ENCODE assay signal across 1 cellular context in the genomic region with DNA sequence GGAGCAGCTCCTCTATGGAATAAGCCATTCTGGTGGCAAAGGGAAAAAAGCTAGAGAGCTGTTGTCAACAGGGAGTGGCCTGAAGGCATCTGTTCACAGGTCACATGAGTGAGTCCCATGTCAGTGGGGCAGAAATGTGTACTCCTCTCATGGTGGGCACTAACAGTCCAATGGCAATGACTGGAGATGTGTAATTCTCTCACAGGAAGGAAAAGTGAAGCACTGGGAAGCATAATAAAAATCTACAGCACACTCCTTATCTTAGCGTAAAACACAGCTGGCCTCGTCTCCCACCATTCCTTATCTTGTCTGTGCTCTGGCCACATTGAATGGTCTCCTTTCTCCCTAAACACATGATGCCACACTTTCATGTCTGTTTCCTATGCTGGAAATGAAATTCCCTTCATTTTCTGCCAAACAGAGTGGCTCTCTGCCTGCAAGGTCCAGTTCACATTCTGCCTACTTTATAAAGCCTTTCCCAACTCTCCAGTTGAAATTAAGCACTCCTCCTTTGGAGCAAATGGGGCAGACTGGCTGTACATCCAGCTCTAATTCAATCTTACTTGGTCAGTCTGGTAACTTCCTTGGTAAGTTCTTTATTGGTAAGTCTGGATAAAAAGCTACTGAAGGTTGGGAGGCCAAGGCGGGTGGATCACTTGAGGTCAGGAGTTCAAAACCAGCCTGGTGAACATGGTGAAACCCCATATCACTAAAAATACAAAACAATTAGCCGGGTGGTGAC.
TF ChIP-seq lines count a peak whose summit lies in the region.

No MANE protein-coding gene starts in this region.

TF ChIP-seq in K562, 482 proteins besides CTCF, POLR2A, EP300 and RAD21 (continued from another document and continues in another):
- TF ChIP-seq ZNF384 (IDR thresholded peaks at IDR 0.05; ENCODE audit: low read depth, low read length) (no peak; the same call in 1 of the 2 replicates), MXI1 (IDR thresholded peaks at IDR 0.05; ENCODE audit: low read depth, low read length) (no peak), ZNF77 (CRISPR knock-in tag; IDR thresholded peaks at IDR 0.05) (no peak), POLR2H (tag; IDR thresholded peaks at IDR 0.05; ENCODE audit: low read depth) (0 out of 2 replicates have a peak, but pooled peaks have one; percentile 28), HOXB6 (CRISPR knock-in tag; IDR thresholded peaks at IDR 0.05; ENCODE audit: borderline replicate concordance) (no peak), MEF2A (IDR thresholded peaks at IDR 0.05; ENCODE audit: control insufficient read depth, low read depth, low read length) (no peak), MCM5 (IDR thresholded peaks at IDR 0.05; ENCODE audit: low read depth) (no peak), SMARCA4 (IDR thresholded peaks at IDR 0.05) (peak; percentile 99), MBD2 (IDR thresholded peaks at IDR 0.05; ENCODE audit: borderline replicate concordance, low read depth) (peak; percentile 81), ZNF224 (CRISPR knock-in tag; IDR thresholded peaks at IDR 0.05) (no peak), SMAD4 (CRISPR knock-in tag; conservative IDR thresholded peaks at IDR 0.05) (peak; percentile 99), SOX6 (IDR thresholded peaks at IDR 0.05) (peak; percentile 93), ZNF696 (CRISPR knock-in tag; conservative IDR thresholded peaks at IDR 0.05) (no peak), SMAD1 (IDR thresholded peaks at IDR 0.05; ENCODE audit: low read depth, low read length, partially characterized antibody) (peak; percentile 58), TCF7L2 (IDR thresholded peaks at IDR 0.05; ENCODE audit: low read depth, low read length) (no peak), HSF4 (CRISPR knock-in tag; IDR thresholded peaks at IDR 0.05; ENCODE audit: borderline replicate concordance) (peak; percentile 72; the same call in 1 of the 2 replicates), ZFX (CRISPR knock-in tag; IDR thresholded peaks at IDR 0.05) (no peak), CEBPG (CRISPR knock-in tag; IDR thresholded peaks at IDR 0.05) (no peak), CEBPG (tag; conservative IDR thresholded peaks at IDR 0.05 in 1 of 2, IDR thresholded peaks at IDR 0.05 in 1 of 2) (no peak; a peak in 1 of 4 replicates), ZNF274 (IDR thresholded peaks at IDR 0.05; ENCODE audit: borderline replicate concordance, low read depth, low read length) (no peak), NFATC3 (IDR thresholded peaks at IDR 0.05) (peak; percentile 81), ZNF146 (CRISPR knock-in tag; IDR thresholded peaks at IDR 0.05; ENCODE audit: unreplicated experiment) (no peak), ZNF134 (CRISPR knock-in tag; conservative IDR thresholded peaks at IDR 0.05) (no peak), NFRKB (IDR thresholded peaks at IDR 0.05; ENCODE audit: low read depth) (peak; percentile 95), KDM1A (IDR thresholded peaks at IDR 0.05) (peak; percentile 87 to 91), FOXA3 (CRISPR knock-in tag; conservative IDR thresholded peaks at IDR 0.05 in 1 of 2, IDR thresholded peaks at IDR 0.05 in 1 of 2) (no peak), HDGF (IDR thresholded peaks at IDR 0.05) (no peak), HDAC2 (IDR thresholded peaks at IDR 0.05) (peak; percentile 90), LCOR (CRISPR knock-in tag; IDR thresholded peaks at IDR 0.05) (peak; percentile 27; the same call in 1 of the 2 replicates), TEAD4 (IDR thresholded peaks at IDR 0.05; ENCODE audit: low read length) (peak; percentile 98), TEAD4 (CRISPR knock-in tag; IDR thresholded peaks at IDR 0.05; ENCODE audit: borderline replicate concordance) (no peak), RBFOX2 (IDR thresholded peaks at IDR 0.05; ENCODE audit: low read depth, low read length) (no peak), NCOA4 (IDR thresholded peaks at IDR 0.05; ENCODE audit: partially characterized antibody) (no peak), KLF6 (CRISPR knock-in tag; IDR thresholded peaks at IDR 0.05; ENCODE audit: borderline replicate concordance) (0 out of 2 replicates have a peak, but pooled peaks have one; percentile 66), RBM39 (optimal IDR thresholded peaks at IDR 0.05; ENCODE audit: low read depth, low read length) (no peak), SMARCC2 (IDR thresholded peaks at IDR 0.05; ENCODE audit: low read depth) (peak; percentile 91), ZNF232 (CRISPR knock-in tag; IDR thresholded peaks at IDR 0.05) (no peak), ZNF780A (CRISPR knock-in tag; IDR thresholded peaks at IDR 0.05) (no peak)
- TF ChIP-seq, protein P1, sequence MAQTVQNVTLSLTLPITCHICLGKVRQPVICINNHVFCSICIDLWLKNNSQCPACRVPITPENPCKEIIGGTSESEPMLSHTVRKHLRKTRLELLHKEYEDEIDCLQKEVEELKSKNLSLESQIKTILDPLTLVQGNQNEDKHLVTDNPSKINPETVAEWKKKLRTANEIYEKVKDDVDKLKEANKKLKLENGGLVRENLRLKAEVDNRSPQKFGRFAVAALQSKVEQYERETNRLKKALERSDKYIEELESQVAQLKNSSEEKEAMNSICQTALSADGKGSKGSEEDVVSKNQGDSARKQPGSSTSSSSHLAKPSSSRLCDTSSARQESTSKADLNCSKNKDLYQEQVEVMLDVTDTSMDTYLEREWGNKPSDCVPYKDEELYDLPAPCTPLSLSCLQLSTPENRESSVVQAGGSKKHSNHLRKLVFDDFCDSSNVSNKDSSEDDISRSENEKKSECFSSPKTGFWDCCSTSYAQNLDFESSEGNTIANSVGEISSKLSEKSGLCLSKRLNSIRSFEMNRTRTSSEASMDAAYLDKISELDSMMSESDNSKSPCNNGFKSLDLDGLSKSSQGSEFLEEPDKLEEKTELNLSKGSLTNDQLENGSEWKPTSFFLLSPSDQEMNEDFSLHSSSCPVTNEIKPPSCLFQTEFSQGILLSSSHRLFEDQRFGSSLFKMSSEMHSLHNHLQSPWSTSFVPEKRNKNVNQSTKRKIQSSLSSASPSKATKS (CRISPR knock-in tag; IDR thresholded peaks at IDR 0.05): no peak; the same call in 1 of the 2 replicates
- TF ChIP-seq, protein P2, sequence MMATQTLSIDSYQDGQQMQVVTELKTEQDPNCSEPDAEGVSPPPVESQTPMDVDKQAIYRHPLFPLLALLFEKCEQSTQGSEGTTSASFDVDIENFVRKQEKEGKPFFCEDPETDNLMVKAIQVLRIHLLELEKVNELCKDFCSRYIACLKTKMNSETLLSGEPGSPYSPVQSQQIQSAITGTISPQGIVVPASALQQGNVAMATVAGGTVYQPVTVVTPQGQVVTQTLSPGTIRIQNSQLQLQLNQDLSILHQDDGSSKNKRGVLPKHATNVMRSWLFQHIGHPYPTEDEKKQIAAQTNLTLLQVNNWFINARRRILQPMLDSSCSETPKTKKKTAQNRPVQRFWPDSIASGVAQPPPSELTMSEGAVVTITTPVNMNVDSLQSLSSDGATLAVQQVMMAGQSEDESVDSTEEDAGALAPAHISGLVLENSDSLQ (IDR thresholded peaks at IDR 0.05): peak; percentile 31; the same call in 1 of the 2 replicates
- TF ChIP-seq, protein P3, sequence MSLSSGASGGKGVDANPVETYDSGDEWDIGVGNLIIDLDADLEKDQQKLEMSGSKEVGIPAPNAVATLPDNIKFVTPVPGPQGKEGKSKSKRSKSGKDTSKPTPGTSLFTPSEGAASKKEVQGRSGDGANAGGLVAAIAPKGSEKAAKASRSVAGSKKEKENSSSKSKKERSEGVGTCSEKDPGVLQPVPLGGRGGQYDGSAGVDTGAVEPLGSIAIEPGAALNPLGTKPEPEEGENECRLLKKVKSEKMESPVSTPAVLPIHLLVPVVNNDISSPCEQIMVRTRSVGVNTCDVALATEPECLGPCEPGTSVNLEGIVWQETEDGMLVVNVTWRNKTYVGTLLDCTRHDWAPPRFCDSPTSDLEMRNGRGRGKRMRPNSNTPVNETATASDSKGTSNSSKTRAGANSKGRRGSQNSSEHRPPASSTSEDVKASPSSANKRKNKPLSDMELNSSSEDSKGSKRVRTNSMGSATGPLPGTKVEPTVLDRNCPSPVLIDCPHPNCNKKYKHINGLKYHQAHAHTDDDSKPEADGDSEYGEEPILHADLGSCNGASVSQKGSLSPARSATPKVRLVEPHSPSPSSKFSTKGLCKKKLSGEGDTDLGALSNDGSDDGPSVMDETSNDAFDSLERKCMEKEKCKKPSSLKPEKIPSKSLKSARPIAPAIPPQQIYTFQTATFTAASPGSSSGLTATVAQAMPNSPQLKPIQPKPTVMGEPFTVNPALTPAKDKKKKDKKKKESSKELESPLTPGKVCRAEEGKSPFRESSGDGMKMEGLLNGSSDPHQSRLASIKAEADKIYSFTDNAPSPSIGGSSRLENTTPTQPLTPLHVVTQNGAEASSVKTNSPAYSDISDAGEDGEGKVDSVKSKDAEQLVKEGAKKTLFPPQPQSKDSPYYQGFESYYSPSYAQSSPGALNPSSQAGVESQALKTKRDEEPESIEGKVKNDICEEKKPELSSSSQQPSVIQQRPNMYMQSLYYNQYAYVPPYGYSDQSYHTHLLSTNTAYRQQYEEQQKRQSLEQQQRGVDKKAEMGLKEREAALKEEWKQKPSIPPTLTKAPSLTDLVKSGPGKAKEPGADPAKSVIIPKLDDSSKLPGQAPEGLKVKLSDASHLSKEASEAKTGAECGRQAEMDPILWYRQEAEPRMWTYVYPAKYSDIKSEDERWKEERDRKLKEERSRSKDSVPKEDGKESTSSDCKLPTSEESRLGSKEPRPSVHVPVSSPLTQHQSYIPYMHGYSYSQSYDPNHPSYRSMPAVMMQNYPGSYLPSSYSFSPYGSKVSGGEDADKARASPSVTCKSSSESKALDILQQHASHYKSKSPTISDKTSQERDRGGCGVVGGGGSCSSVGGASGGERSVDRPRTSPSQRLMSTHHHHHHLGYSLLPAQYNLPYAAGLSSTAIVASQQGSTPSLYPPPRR (CRISPR knock-in tag; IDR thresholded peaks at IDR 0.05; ENCODE audit: borderline replicate concordance): no peak
- TF ChIP-seq, protein P4, sequence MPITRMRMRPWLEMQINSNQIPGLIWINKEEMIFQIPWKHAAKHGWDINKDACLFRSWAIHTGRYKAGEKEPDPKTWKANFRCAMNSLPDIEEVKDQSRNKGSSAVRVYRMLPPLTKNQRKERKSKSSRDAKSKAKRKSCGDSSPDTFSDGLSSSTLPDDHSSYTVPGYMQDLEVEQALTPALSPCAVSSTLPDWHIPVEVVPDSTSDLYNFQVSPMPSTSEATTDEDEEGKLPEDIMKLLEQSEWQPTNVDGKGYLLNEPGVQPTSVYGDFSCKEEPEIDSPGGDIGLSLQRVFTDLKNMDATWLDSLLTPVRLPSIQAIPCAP (CRISPR knock-in tag; IDR thresholded peaks at IDR 0.05; ENCODE audit: borderline replicate concordance): no peak
- TF ChIP-seq, protein P5, sequence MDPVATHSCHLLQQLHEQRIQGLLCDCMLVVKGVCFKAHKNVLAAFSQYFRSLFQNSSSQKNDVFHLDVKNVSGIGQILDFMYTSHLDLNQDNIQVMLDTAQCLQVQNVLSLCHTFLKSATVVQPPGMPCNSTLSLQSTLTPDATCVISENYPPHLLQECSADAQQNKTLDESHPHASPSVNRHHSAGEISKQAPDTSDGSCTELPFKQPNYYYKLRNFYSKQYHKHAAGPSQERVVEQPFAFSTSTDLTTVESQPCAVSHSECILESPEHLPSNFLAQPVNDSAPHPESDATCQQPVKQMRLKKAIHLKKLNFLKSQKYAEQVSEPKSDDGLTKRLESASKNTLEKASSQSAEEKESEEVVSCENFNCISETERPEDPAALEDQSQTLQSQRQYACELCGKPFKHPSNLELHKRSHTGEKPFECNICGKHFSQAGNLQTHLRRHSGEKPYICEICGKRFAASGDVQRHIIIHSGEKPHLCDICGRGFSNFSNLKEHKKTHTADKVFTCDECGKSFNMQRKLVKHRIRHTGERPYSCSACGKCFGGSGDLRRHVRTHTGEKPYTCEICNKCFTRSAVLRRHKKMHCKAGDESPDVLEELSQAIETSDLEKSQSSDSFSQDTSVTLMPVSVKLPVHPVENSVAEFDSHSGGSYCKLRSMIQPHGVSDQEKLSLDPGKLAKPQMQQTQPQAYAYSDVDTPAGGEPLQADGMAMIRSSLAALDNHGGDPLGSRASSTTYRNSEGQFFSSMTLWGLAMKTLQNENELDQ (CRISPR knock-in tag; IDR thresholded peaks at IDR 0.05; ENCODE audit: borderline replicate concordance): no peak
- TF ChIP-seq, protein P6, sequence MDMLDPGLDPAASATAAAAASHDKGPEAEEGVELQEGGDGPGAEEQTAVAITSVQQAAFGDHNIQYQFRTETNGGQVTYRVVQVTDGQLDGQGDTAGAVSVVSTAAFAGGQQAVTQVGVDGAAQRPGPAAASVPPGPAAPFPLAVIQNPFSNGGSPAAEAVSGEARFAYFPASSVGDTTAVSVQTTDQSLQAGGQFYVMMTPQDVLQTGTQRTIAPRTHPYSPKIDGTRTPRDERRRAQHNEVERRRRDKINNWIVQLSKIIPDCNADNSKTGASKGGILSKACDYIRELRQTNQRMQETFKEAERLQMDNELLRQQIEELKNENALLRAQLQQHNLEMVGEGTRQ (CRISPR knock-in tag; IDR thresholded peaks at IDR 0.05): no peak
